In genomic region chr1:156889802-156890585, GRCh38 we compare ENCODE assay signal across 8 cellular contexts. TPM values are rescaled to one million over a fixed set of nuclear protein-coding genes. Genes with fewer than 3 reads are reported as not detected.
DNase-seq lines count a peak whose midpoint lies in the region; ATAC-seq, FAIRE-seq and TF ChIP-seq lines count a peak whose summit lies in the region.

No MANE protein-coding gene starts in this region.

- no peaks in the 10 kb centered on the region for H4K20me1 ChIP-seq in GM12878 (ENCODE audit: control insufficient read depth, insufficient read depth)

- H3K4me3 ChIP-seq in GM12878 (no peak overlapping the region), iPS DF 6.9 (ENCODE audit: low read length) (no peak overlapping the region)

- intact Hi-C loops in GM12878 (cut with micrococcal nuclease; ENCODE audit: unreplicated experiment), result loop anchor here (1.0 to 2.0 kb wide), 5 partner anchors 31 to 201 kb away; partner anchors contain the start of gene INSRR

- WGBS in GM12878 (ENCODE audit: insufficient coverage, insufficient replicate concordance, low lambda C conversion rate, missing lambda C conversion rate), result 14% methylated on average over 8 of the region's 8 CpGs
- WGBS in iPS DF 6.9 (ENCODE audit: insufficient coverage, insufficient read length), result 100% methylated on average over 1 of the region's 8 CpGs

- H3K79me2 ChIP-seq in GM12878 (ENCODE audit: control insufficient read depth, insufficient read depth, low read length), result no peaks in the 10 kb centered on the region

- TF ChIP-seq CTCF in GM12878 (IDR thresholded peaks at IDR 0.05 in 2 of 3, conservative IDR thresholded peaks at IDR 0.05 in 1 of 3; ENCODE audit: control insufficient read depth in 2 of 3, extremely low read depth in 1 of 3, insufficient read depth in 1 of 3, low read depth in 3 of 3, low read length in 3 of 3), result peak; percentile 79 to 92 (median 84)

- no peaks in the 10 kb centered on the region for H3K4me1 ChIP-seq in GM12878 (ENCODE audit: control insufficient read depth, insufficient read depth, low read length)
- peaks cover 4% of the 10 kb centered on the region for H3K4me1 ChIP-seq in iPS DF 6.9 (ENCODE audit: control insufficient read depth, insufficient read depth, low read length)

- CTCF ChIA-PET in GM12878 (lab: Yijun Ruan, JAX), result interaction anchor here (0.6 to 5.7 kb wide), 46 partner anchors 9 to 470 kb away, joined by 3 to 97 read pairs (median 4); partner anchors contain the start of genes CRABP2, HDGF, ISG20L2 and METTL25B

- peak; percentile 84 for TF ChIP-seq RAD21 in GM12878 (IDR thresholded peaks at IDR 0.05; ENCODE audit: insufficient read depth, low read depth, low read length)

- POLR2A ChIA-PET in GM12878 (lab: Charles Lee), result interaction anchor here (0.7 kb wide), 2 partner anchors 134 to 156 kb away, joined by 3 to 4 read pairs; no protein-coding TSS in a partner anchor

- peak; percentile 10 to 35 (median 19) for DNase-seq in activated CD4-positive, CD25-positive, alpha-beta regulatory T cell (lab: John Stamatoyannopoulos, UW)
- DNase-seq in NCI-H2029 (lab: John Stamatoyannopoulos, UW) (peak; percentile 49), T1000 (lab: John Stamatoyannopoulos, UW) (peak; percentile 49), GM12878 (ENCODE audit: low read depth, low spot score) (no peak), iPS DF 6.9 (ENCODE audit: low read depth, low spot score) (peak; percentile 85)
- DNase-seq in stimulated activated CD4-positive, alpha-beta T cell treated with anti-CD3 and anti-CD28 coated beads, Interleukin-12 subunit alpha, Interleukin-12 subunit beta, amount 100 ng/mL, for 48 hours (ENCODE audit: low read depth in 2 of 3, low spot score in 1 of 3), result peak; percentile 28 to 66 (median 41)

- no TSS peak for BruUV-seq in GM12878 (replicated peaks; lab: Mats Ljungman, UMichigan)

- in situ Hi-C loops in GM12878 (cut with MboI), result no loop called here

- H3K27ac ChIP-seq in GM12878 (ENCODE audit: control insufficient read depth, insufficient read depth), result no peak overlapping the region
- H3K27ac ChIP-seq in iPS DF 6.9 (ENCODE audit: low read length), result no peak overlapping the region

- FAIRE-seq in GM12878 (lab: Jason Lieb, UNC), result peak; percentile 84

- no peak overlapping the region for H3K4me2 ChIP-seq in GM12878 (ENCODE audit: control insufficient read depth, insufficient read depth)

- no peak for ATAC-seq in activated CD4-positive, CD25-positive, alpha-beta regulatory T cell treated with anti-CD3 and anti-CD28 coated beads, Interleukin-2, amount 50 U/mL, for 24 hours
- ATAC-seq in GM12878 (peak; percentile 74), HG03469 (IDR thresholded peaks at IDR 0.05; ENCODE audit: unreplicated experiment) (no peak)

- H3K36me3 ChIP-seq in GM12878 (ENCODE audit: control insufficient read depth in 2 of 2, insufficient read depth in 2 of 2, low read length in 1 of 2) (no peaks in the 10 kb centered on the region), iPS DF 6.9 (ENCODE audit: control insufficient read depth, insufficient read depth, low read length) (no peaks in the 10 kb centered on the region)

- TF ChIP-seq EP300 in GM12878 (IDR thresholded peaks at IDR 0.05; ENCODE audit: borderline replicate concordance in 1 of 2, control insufficient read depth in 1 of 2, low read depth in 2 of 2, low read length in 2 of 2), result no peak

- RAD21 ChIA-PET in GM12878 (lab: Charles Lee; ENCODE audit: unreplicated experiment), result interaction anchor here (0.6 to 7.1 kb wide), 13 partner anchors 29 to 263 kb away, joined by 3 to 46 read pairs (median 4); partner anchors contain the start of genes ISG20L2, METTL25B and NTRK1

- H3K9me3 ChIP-seq in GM12878 (replicated peaks; ENCODE audit: control insufficient read depth, insufficient read depth, low read length) (no peaks in the 10 kb centered on the region), iPS DF 6.9 (ENCODE audit: control insufficient read depth, insufficient read depth, low read length) (no peaks in the 10 kb centered on the region)

- no peak for TF ChIP-seq POLR2A in GM12878 (IDR thresholded peaks at IDR 0.05; ENCODE audit: low read depth, low read length)

- SMC1A ChIA-PET in GM12878 (lab: Charles Lee; ENCODE audit: uncharacterized antibody, unreplicated experiment), result interaction anchor here (0.6 to 5.2 kb wide), 23 partner anchors 13 to 266 kb away, joined by 3 to 50 read pairs (median 4); partner anchors contain the start of genes ISG20L2, METTL25B and NTRK1

- no peak overlapping the region for H3K9ac ChIP-seq in GM12878 (ENCODE audit: control insufficient read depth, insufficient read depth, low read length)

- H2AFZ ChIP-seq in GM12878 (ENCODE audit: control insufficient read depth, low read depth, low read length), result peak overlapping the region; percentile 56

- H3K27me3 ChIP-seq in GM12878 (replicated peaks in 1 of 2; ENCODE audit: control insufficient read depth in 2 of 2, insufficient read depth in 2 of 2, low read length in 1 of 2), result peaks cover 7 to 11% of the 10 kb centered on the region in 2 experiments
- H3K27me3 ChIP-seq in iPS DF 6.9 (ENCODE audit: control insufficient read depth, insufficient read depth, low read length), result peaks cover 31% of the 10 kb centered on the region

RNA-seq across cellular contexts. Expression of gene PEAR1, which starts 3.5 kb away (rescaled TPM):
- total RNA-seq in GM12878 (2013; cell fraction: nucleolus; rRNA removed), result not detected in 2 replicates
- total RNA-seq in GM12878 (2014; rRNA removed), result under 0.01 TPM in 1 of 2 replicates, not detected in the other
- not detected in 2 replicates for total RNA-seq in GM12878 (2014; rRNA removed; fragmentation: Illumina TruSeq; extraction: Trizol)
- not detected in 2 replicates for total RNA-seq in GM12878 (2021)
- polyA plus RNA-seq in GM12878 (2011; ENCODE audit: low read depth), result not detected
- not detected in 2 replicates for polyA plus RNA-seq in GM12878 (2011; rRNA removed)
- 0.02 TPM in 1 of 2 replicates, not detected in the other for polyA plus RNA-seq in GM12878 (2011; cell fraction: cytosol; rRNA removed)
- 0.06 and 0.09 TPM in 2 replicates for polyA plus RNA-seq in GM12878 (2011; cell fraction: nucleus; rRNA removed)
- 0.04 and 0.05 TPM in 2 replicates for polyA plus RNA-seq in GM12878 (2012)
- polyA plus RNA-seq in GM12878 (2014; fragmentation: Illumina TruSeq; extraction: Trizol), result not detected in 2 replicates
- polyA plus RNA-seq in GM12878 (2014; fragmentation: Nextera tagmentation; extraction: Ambion mirVana), result not detected
- polyA plus RNA-seq in GM12878 (2014; rRNA removed), result not detected in 2 replicates
- polyA plus RNA-seq in GM12878 (2016; fragmentation: Nextera tagmentation; extraction: Ambion mirVana), result not detected
- polyA minus RNA-seq in GM12878 (2011; rRNA and poly(A)+ RNA removed), result not detected in 2 replicates
- polyA minus RNA-seq in GM12878 (2011; cell fraction: cytosol; rRNA and poly(A)+ RNA removed), result not detected in 2 replicates
- polyA minus RNA-seq in GM12878 (2011; cell fraction: nucleus; rRNA and poly(A)+ RNA removed), result not detected in 2 replicates

RNA-seq across cellular contexts. Expression of gene NTRK1, which starts 29.3 kb away (rescaled TPM):
- total RNA-seq in GM12878 (2013; cell fraction: nucleolus; rRNA removed), result not detected in 2 replicates
- total RNA-seq in GM12878 (2014; rRNA removed) (0.16 and 0.56 TPM in 2 replicates), GM12878 (2014; rRNA removed; fragmentation: Illumina TruSeq; extraction: Trizol) (not detected in 2 replicates), GM12878 (2021) (0.19 TPM in 1 of 2 replicates, not detected in the other)
- polyA plus RNA-seq in GM12878 (2011; ENCODE audit: low read depth), result not detected
- polyA plus RNA-seq in GM12878 (2011; rRNA removed) (0.07 and 0.10 TPM in 2 replicates), GM12878 (2014; fragmentation: Illumina TruSeq; extraction: Trizol) (not detected in 2 replicates), GM12878 (2014; fragmentation: Nextera tagmentation; extraction: Ambion mirVana) (not detected), GM12878 (2014; rRNA removed) (0.08 TPM in 1 of 2 replicates, not detected in the other), GM12878 (2016; fragmentation: Nextera tagmentation; extraction: Ambion mirVana) (under 1 TPM in 1 of 2 experiments, not detected in 1; 0.40 TPM)
- 0.19 and 0.20 TPM in 2 replicates for polyA plus RNA-seq in GM12878 (2011; cell fraction: cytosol; rRNA removed)
- polyA plus RNA-seq in GM12878 (2011; cell fraction: nucleus; rRNA removed), result 0.83 and 1.3 TPM in 2 replicates
- polyA plus RNA-seq in GM12878 (2012), result not detected in 2 replicates
- polyA minus RNA-seq in GM12878 (2011; rRNA and poly(A)+ RNA removed), result 0.15 and 0.22 TPM in 2 replicates
- not detected in 2 replicates for polyA minus RNA-seq in GM12878 (2011; cell fraction: cytosol; rRNA and poly(A)+ RNA removed)
- polyA minus RNA-seq in GM12878 (2011; cell fraction: nucleus; rRNA and poly(A)+ RNA removed), result 0.24 TPM in 1 of 2 replicates, not detected in the other

RNA-seq across cellular contexts. Expression of gene LRRC71, which starts 30.4 kb away (rescaled TPM):
- total RNA-seq in GM12878 (2013; cell fraction: nucleolus; rRNA removed), result not detected in 2 replicates
- not detected in 2 replicates for total RNA-seq in GM12878 (2014; rRNA removed)
- not detected in 2 replicates for total RNA-seq in GM12878 (2014; rRNA removed; fragmentation: Illumina TruSeq; extraction: Trizol)
- total RNA-seq in GM12878 (2021), result not detected in 2 replicates
- not detected for polyA plus RNA-seq in GM12878 (2011; ENCODE audit: low read depth)
- polyA plus RNA-seq in GM12878 (2011; rRNA removed), result not detected in 2 replicates
- polyA plus RNA-seq in GM12878 (2011; cell fraction: cytosol; rRNA removed), result not detected in 2 replicates
- not detected in 2 replicates for polyA plus RNA-seq in GM12878 (2011; cell fraction: nucleus; rRNA removed)
- polyA plus RNA-seq in GM12878 (2012), result not detected in 2 replicates
- not detected in 2 replicates for polyA plus RNA-seq in GM12878 (2014; fragmentation: Illumina TruSeq; extraction: Trizol)
- polyA plus RNA-seq in GM12878 (2014; fragmentation: Nextera tagmentation; extraction: Ambion mirVana), result not detected
- polyA plus RNA-seq in GM12878 (2014; rRNA removed), result not detected in 2 replicates
- not detected for polyA plus RNA-seq in GM12878 (2016; fragmentation: Nextera tagmentation; extraction: Ambion mirVana)
- not detected in 2 replicates for polyA minus RNA-seq in GM12878 (2011; rRNA and poly(A)+ RNA removed)
- polyA minus RNA-seq in GM12878 (2011; cell fraction: cytosol; rRNA and poly(A)+ RNA removed), result not detected in 2 replicates
- not detected in 2 replicates for polyA minus RNA-seq in GM12878 (2011; cell fraction: nucleus; rRNA and poly(A)+ RNA removed)

RNA-seq across cellular contexts. Expression of gene INSRR, which starts 31.1 kb away (rescaled TPM):
- not detected in 2 replicates for total RNA-seq in GM12878 (2013; cell fraction: nucleolus; rRNA removed)
- total RNA-seq in GM12878 (2014; rRNA removed) (not detected in 2 replicates), GM12878 (2014; rRNA removed; fragmentation: Illumina TruSeq; extraction: Trizol) (not detected in 2 replicates), GM12878 (2021) (not detected in 2 replicates)
- polyA plus RNA-seq in GM12878 (2011; ENCODE audit: low read depth), result not detected
- polyA plus RNA-seq in GM12878 (2011; rRNA removed) (0.01 TPM in 1 of 2 replicates, not detected in the other), GM12878 (2014; fragmentation: Illumina TruSeq; extraction: Trizol) (not detected in 2 replicates), GM12878 (2014; fragmentation: Nextera tagmentation; extraction: Ambion mirVana) (not detected), GM12878 (2014; rRNA removed) (not detected in 2 replicates), GM12878 (2016; fragmentation: Nextera tagmentation; extraction: Ambion mirVana) (not detected)
- polyA plus RNA-seq in GM12878 (2011; cell fraction: cytosol; rRNA removed), result not detected in 2 replicates
- 0.10 and 0.16 TPM in 2 replicates for polyA plus RNA-seq in GM12878 (2011; cell fraction: nucleus; rRNA removed)
- not detected in 2 replicates for polyA plus RNA-seq in GM12878 (2012)
- polyA minus RNA-seq in GM12878 (2011; rRNA and poly(A)+ RNA removed), result 0.05 TPM in 1 of 2 replicates, not detected in the other
- polyA minus RNA-seq in GM12878 (2011; cell fraction: cytosol; rRNA and poly(A)+ RNA removed), result not detected in 2 replicates
- polyA minus RNA-seq in GM12878 (2011; cell fraction: nucleus; rRNA and poly(A)+ RNA removed), result under 0.01 and 0.10 TPM in 2 replicates
